1 cellular context compared by ENCODE assay signal in the genomic region with DNA sequence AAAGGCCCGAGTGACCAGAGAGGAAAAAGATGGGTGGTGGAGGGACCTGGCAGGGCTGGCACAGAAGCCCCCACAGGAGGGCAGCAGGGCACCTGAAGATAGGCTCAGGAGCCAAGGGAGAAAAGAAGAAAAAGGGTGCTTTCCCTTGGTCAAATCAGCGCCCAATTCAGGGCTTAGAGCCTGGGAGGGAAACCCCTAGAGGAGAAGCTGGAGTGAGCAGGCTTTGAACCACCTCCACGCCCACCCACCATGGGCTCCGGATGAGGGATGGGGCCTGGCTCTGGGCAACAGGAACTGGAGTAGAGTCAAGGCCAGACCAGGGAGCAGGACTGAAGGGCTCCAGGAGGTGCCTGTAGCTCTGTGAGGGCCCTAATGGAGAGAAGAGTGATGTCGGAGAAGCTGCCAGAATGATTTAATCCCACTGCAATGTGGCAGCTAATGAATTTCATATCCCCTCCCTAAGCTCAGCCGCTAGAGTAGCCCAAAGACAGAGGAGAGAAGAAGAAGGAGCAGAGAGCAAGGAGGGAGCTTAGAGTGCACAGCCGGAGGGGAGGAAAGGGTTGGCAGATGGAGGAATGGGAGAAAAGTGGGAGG.
TF ChIP-seq lines count a peak whose summit lies in the region.

No MANE protein-coding gene starts in this region.

TF ChIP-seq in HepG2, 621 proteins besides CTCF, POLR2A, EP300 and RAD21:
- TF ChIP-seq, protein P1, sequence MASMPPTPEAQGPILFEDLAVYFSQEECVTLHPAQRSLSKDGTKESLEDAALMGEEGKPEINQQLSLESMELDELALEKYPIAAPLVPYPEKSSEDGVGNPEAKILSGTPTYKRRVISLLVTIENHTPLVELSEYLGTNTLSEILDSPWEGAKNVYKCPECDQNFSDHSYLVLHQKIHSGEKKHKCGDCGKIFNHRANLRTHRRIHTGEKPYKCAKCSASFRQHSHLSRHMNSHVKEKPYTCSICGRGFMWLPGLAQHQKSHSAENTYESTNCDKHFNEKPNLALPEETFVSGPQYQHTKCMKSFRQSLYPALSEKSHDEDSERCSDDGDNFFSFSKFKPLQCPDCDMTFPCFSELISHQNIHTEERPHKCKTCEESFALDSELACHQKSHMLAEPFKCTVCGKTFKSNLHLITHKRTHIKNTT (CRISPR knock-in tag; IDR thresholded peaks at IDR 0.05) = no peak
- TF ChIP-seq CCDC6 (CRISPR knock-in tag; IDR thresholded peaks at IDR 0.05) (no peak), ISX (CRISPR knock-in tag; conservative IDR thresholded peaks at IDR 0.05) (no peak), STAG1 (CRISPR knock-in tag; IDR thresholded peaks at IDR 0.05) (no peak), GABPA (IDR thresholded peaks at IDR 0.05; ENCODE audit: low read depth, low read length) (no peak), GABPA (CRISPR knock-in tag; IDR thresholded peaks at IDR 0.05; ENCODE audit: low read depth) (no peak), JUND (CRISPR knock-in tag; IDR thresholded peaks at IDR 0.05) (no peak), ZNF333 (CRISPR knock-in tag; IDR thresholded peaks at IDR 0.05; ENCODE audit: borderline replicate concordance) (no peak), RBM22 (optimal IDR thresholded peaks at IDR 0.05; ENCODE audit: low read length) (no peak), ZSCAN30 (CRISPR knock-in tag; IDR thresholded peaks at IDR 0.05) (no peak), DPF2 (CRISPR knock-in tag; IDR thresholded peaks at IDR 0.05; ENCODE audit: borderline replicate concordance, low read depth) (no peak), ZNF225 (CRISPR knock-in tag; IDR thresholded peaks at IDR 0.05) (no peak), NFE2L1 (CRISPR knock-in tag; IDR thresholded peaks at IDR 0.05; ENCODE audit: borderline replicate concordance) (no peak), ZNF768 (CRISPR knock-in tag; IDR thresholded peaks at IDR 0.05) (no peak), THAP11 (CRISPR knock-in tag; IDR thresholded peaks at IDR 0.05) (no peak), ZMYM2 (CRISPR knock-in tag; IDR thresholded peaks at IDR 0.05) (no peak), ZFAT (CRISPR knock-in tag; conservative IDR thresholded peaks at IDR 0.05) (no peak), SIX1 (CRISPR knock-in tag; IDR thresholded peaks at IDR 0.05; ENCODE audit: borderline replicate concordance) (no peak)
- TF ChIP-seq, protein P2, sequence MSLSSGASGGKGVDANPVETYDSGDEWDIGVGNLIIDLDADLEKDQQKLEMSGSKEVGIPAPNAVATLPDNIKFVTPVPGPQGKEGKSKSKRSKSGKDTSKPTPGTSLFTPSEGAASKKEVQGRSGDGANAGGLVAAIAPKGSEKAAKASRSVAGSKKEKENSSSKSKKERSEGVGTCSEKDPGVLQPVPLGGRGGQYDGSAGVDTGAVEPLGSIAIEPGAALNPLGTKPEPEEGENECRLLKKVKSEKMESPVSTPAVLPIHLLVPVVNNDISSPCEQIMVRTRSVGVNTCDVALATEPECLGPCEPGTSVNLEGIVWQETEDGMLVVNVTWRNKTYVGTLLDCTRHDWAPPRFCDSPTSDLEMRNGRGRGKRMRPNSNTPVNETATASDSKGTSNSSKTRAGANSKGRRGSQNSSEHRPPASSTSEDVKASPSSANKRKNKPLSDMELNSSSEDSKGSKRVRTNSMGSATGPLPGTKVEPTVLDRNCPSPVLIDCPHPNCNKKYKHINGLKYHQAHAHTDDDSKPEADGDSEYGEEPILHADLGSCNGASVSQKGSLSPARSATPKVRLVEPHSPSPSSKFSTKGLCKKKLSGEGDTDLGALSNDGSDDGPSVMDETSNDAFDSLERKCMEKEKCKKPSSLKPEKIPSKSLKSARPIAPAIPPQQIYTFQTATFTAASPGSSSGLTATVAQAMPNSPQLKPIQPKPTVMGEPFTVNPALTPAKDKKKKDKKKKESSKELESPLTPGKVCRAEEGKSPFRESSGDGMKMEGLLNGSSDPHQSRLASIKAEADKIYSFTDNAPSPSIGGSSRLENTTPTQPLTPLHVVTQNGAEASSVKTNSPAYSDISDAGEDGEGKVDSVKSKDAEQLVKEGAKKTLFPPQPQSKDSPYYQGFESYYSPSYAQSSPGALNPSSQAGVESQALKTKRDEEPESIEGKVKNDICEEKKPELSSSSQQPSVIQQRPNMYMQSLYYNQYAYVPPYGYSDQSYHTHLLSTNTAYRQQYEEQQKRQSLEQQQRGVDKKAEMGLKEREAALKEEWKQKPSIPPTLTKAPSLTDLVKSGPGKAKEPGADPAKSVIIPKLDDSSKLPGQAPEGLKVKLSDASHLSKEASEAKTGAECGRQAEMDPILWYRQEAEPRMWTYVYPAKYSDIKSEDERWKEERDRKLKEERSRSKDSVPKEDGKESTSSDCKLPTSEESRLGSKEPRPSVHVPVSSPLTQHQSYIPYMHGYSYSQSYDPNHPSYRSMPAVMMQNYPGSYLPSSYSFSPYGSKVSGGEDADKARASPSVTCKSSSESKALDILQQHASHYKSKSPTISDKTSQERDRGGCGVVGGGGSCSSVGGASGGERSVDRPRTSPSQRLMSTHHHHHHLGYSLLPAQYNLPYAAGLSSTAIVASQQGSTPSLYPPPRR (CRISPR knock-in tag; IDR thresholded peaks at IDR 0.05; ENCODE audit: borderline replicate concordance) = no peak
